1 cellular context compared by ENCODE assay signal in genomic region chr7:27739914-27740448, GRCh38.
TF ChIP-seq lines count a peak whose summit lies in the region.

TAX1BP1 (plus strand) TSS chr7:27740162; CDS start chr7:27748525, 8,363 bp downstream.

TF ChIP-seq in A549, 52 proteins besides CTCF, POLR2A, EP300 and RAD21 (continued from another document):
- TF ChIP-seq HMGXB4 (CRISPR knock-in tag; IDR thresholded peaks at IDR 0.05; ENCODE audit: borderline replicate concordance), result no peak; the same call in 1 of the 2 replicates
- no peak for TF ChIP-seq TFCP2L1 (CRISPR knock-in tag; IDR thresholded peaks at IDR 0.05)
- peak; percentile 38 to 80; a peak in 3 of 5 replicates for TF ChIP-seq JUN (IDR thresholded peaks at IDR 0.05)
- no peak for TF ChIP-seq ZSCAN20 (CRISPR knock-in tag; IDR thresholded peaks at IDR 0.05)
- TF ChIP-seq RNF2 (IDR thresholded peaks at IDR 0.05; ENCODE audit: borderline replicate concordance, low read depth), result no peak
- no peak for TF ChIP-seq NFE2L2 (conservative IDR thresholded peaks at IDR 0.05; ENCODE audit: low read length)
- TF ChIP-seq SREBF2 (IDR thresholded peaks at IDR 0.05), result no peak
- TF ChIP-seq SMC3 (IDR thresholded peaks at IDR 0.05), result no peak
- TF ChIP-seq ZC3H11A (IDR thresholded peaks at IDR 0.05), result no peak
- TF ChIP-seq FOSL2 (IDR thresholded peaks at IDR 0.05), result no peak
- no peak for TF ChIP-seq FOSL2 (CRISPR knock-in tag; IDR thresholded peaks at IDR 0.05)
- no peak for TF ChIP-seq EHMT2 (IDR thresholded peaks at IDR 0.05; ENCODE audit: low read depth)
- no peak for TF ChIP-seq REST (IDR thresholded peaks at IDR 0.05)
- TF ChIP-seq HOXB13 (CRISPR knock-in tag; IDR thresholded peaks at IDR 0.05; ENCODE audit: low read depth), result no peak
- TF ChIP-seq ESRRA (IDR thresholded peaks at IDR 0.05; ENCODE audit: borderline replicate concordance, low read length), result no peak
- no peak for TF ChIP-seq MAFK (IDR thresholded peaks at IDR 0.05; ENCODE audit: partially characterized antibody)
- TF ChIP-seq TP53 (CRISPR knock-in tag; IDR thresholded peaks at IDR 0.05), result peak; percentile 37; the same call in 1 of the 2 replicates
TF ChIP-seq in A549: peak in this region for 6.
